8 cellular contexts compared by ENCODE assay signal in genomic region chr14:35814371-35815005, GRCh38.
DNase-seq lines count a peak whose midpoint lies in the region; ATAC-seq and TF ChIP-seq lines count a peak whose summit lies in the region.

No MANE protein-coding gene starts in this region.

- ATAC-seq in GM21529 (IDR thresholded peaks at IDR 0.05; ENCODE audit: unreplicated experiment) = peak; percentile 81
- no peak for ATAC-seq in GM19035 (IDR thresholded peaks at IDR 0.05; ENCODE audit: unreplicated experiment)

- peak; percentile 12 for DNase-seq in DMS53 treated with DMSO at 0.1 percent for 48 hours (lab: John Stamatoyannopoulos, UW; ENCODE audit: unreplicated experiment)
- DNase-seq in NB4 (ENCODE audit: low read depth) = peak; percentile 72
- DNase-seq in T-helper 1 cell = peak; percentile 35 to 76 (median 64)
- DNase-seq in amniotic epithelial cell (ENCODE audit: low read depth) = peak; percentile 30
- peak; percentile 66 for DNase-seq in islet precursor cell
- peak; percentile 74 to 87 for DNase-seq in stimulated activated CD4-positive, alpha-beta T cell treated with anti-CD3 and anti-CD28 coated beads, Interleukin-4, amount 100 ng/mL, for 48 hours (ENCODE audit: low read depth in 2 of 2)

- H3K4me3 ChIP-seq in NB4 (ENCODE audit: low read depth, low read length) = no peak overlapping the region

- TF ChIP-seq POLR2A in NB4 (IDR thresholded peaks at IDR 0.05; ENCODE audit: extremely low read depth, insufficient read length) = no peak

- TF ChIP-seq CTCF in NB4 (IDR thresholded peaks at IDR 0.05; ENCODE audit: low read depth, low read length) = peak; percentile 77

Comparison
In these comparisons a context has a peak if more than half of its experiments do, and no peak if none do; other contexts are left out.
1. DNase-seq: peak in every context shown above with its lines; median percentile 80 in stimulated activated CD4-positive, alpha-beta T cell treated with anti-CD3 and anti-CD28 coated beads, Interleukin-4, amount 100 ng/mL, for 48 hours; 72 in NB4; 66 in islet precursor cell; 64 in T-helper 1 cell; 30 in amniotic epithelial cell; 12 in DMS53 treated with DMSO at 0.1 percent for 48 hours.